Comparison of ENCODE assay signal across 21 cellular contexts in the genomic region with DNA sequence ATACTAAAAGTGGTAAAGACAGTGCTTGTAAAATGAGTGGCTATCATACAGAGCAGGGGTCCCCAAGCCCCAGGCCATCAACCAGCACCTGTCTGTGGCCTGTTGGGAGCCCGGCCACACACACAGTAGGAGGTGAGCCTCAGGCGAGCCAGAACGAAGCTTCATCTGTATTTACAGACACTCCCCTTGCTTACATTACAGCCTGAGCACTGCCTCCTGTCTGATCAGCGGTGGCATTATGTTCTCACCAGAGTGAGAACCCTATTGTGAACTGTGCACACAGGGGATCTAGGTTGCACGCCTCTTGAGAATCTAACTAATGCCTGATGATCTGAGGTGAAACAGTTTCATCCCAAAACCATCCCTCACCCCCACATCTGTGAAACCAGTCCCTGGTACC. TPM values are rescaled to one million over a fixed set of nuclear protein-coding genes. Genes with fewer than 3 reads are reported as not detected.
"Had no signal": no experiment of that assay in that cellular context is flagged by ENCODE, and none has a peak within 500 bp of the region (broad histone marks: within the 10 kb centered on the region; RNA-seq: fewer than 3 reads in every experiment).

No MANE protein-coding gene starts in this region.

- H3K27ac Mint-ChIP-seq: activated CD4-positive, alpha-beta memory T cell treated with anti-CD3 and anti-CD28 coated beads, Interleukin-2, amount 10 ng/mL, durations not matched to agents 7 days and 5 days; activated CD8-positive, alpha-beta memory T cell treated with anti-CD3 and anti-CD28 coated beads, Interleukin-2, amount 10 ng/mL, durations not matched to agents 7 days and 5 days; activated naive CD8-positive, alpha-beta T cell treated with anti-CD3 and anti-CD28 coated beads for 36 hours; dendritic cell treated with granulocyte-macrophage colony-stimulating factor and Interleukin-4, amounts not matched to agents 40 ng/mL and 50 ng/mL, for 4 days; effector memory CD8-positive, alpha-beta T cell had no signal

- DNase-seq: activated CD4-positive, alpha-beta memory T cell treated with anti-CD3 and anti-CD28 coated beads, Interleukin-2, amount 10 ng/mL, durations not matched to agents 7 days and 5 days; activated CD4-positive, alpha-beta T cell treated with anti-CD3 and anti-CD28 coated beads for 48 hours; activated CD4-positive, CD25-positive, alpha-beta regulatory T cell; activated CD8-positive, alpha-beta memory T cell treated with anti-CD3 and anti-CD28 coated beads, Interleukin-2, amount 10 ng/mL, durations not matched to agents 7 days and 5 days; activated naive CD8-positive, alpha-beta T cell treated with anti-CD3 and anti-CD28 coated beads for 36 hours; amniotic stem cell; effector memory CD8-positive, alpha-beta T cell; foreskin keratinocyte; midbrain; nephron progenitor cell; stimulated activated CD4-positive, alpha-beta T cell treated with anti-CD3 and anti-CD28 coated beads, Interleukin-12 subunit alpha, Interleukin-12 subunit beta, amount 100 ng/mL, for 4 hours; stimulated activated CD4-positive, alpha-beta T cell treated with anti-CD3 and anti-CD28 coated beads, Interleukin-1b, Interleukin-23, amount 100 ng/mL, for 48 hours; stimulated activated naive CD8-positive, alpha-beta T cell treated with anti-CD3 and anti-CD28 coated beads, Interleukin-15, Interleukin-2, amounts not matched to agents 100 U/mL and 50 U/mL, for 24 hours; T-helper 9 cell; uterus had no signal

- ATAC-seq: activated CD8-positive, alpha-beta memory T cell treated with anti-CD3 and anti-CD28 coated beads, Interleukin-2, amount 10 ng/mL, durations not matched to agents 7 days and 5 days; effector memory CD8-positive, alpha-beta T cell; foreskin keratinocyte; left lobe of liver; stimulated activated naive CD8-positive, alpha-beta T cell treated with anti-CD3 and anti-CD28 coated beads, Interleukin-15, Interleukin-2, amounts not matched to agents 100 U/mL and 50 U/mL, for 24 hours had no signal

- H3K27me3 ChIP-seq: foreskin keratinocyte, hepatocyte, tibial nerve, uterus had no signal

- FAIRE-seq: keratinocyte had no signal

- H3K27me3 Mint-ChIP-seq: activated CD8-positive, alpha-beta memory T cell treated with anti-CD3 and anti-CD28 coated beads, Interleukin-2, amount 10 ng/mL, durations not matched to agents 7 days and 5 days; dendritic cell treated with granulocyte-macrophage colony-stimulating factor and Interleukin-4, amounts not matched to agents 40 ng/mL and 50 ng/mL, for 4 days had no signal

- H2AFZ ChIP-seq: hepatocyte had no signal

- H3K9me3 ChIP-seq: tibial nerve, uterus had no signal

- H3K4me3 Mint-ChIP-seq: activated CD4-positive, alpha-beta memory T cell treated with anti-CD3 and anti-CD28 coated beads, Interleukin-2, amount 10 ng/mL, durations not matched to agents 7 days and 5 days; activated CD8-positive, alpha-beta memory T cell treated with anti-CD3 and anti-CD28 coated beads, Interleukin-2, amount 10 ng/mL, durations not matched to agents 7 days and 5 days; activated naive CD8-positive, alpha-beta T cell treated with anti-CD3 and anti-CD28 coated beads for 36 hours; dendritic cell treated with granulocyte-macrophage colony-stimulating factor and Interleukin-4, amounts not matched to agents 40 ng/mL and 50 ng/mL, for 4 days; effector memory CD8-positive, alpha-beta T cell; nephron progenitor cell had no signal

- H3K79me2 ChIP-seq: hepatocyte had no signal

- H3K4me1 ChIP-seq: foreskin keratinocyte, tibial nerve, uterus had no signal

- H3K27ac ChIP-seq: foreskin keratinocyte, hepatocyte, tibial nerve, uterus had no signal

- H3K36me3 Mint-ChIP-seq: activated CD8-positive, alpha-beta memory T cell treated with anti-CD3 and anti-CD28 coated beads, Interleukin-2, amount 10 ng/mL, durations not matched to agents 7 days and 5 days; activated naive CD8-positive, alpha-beta T cell treated with anti-CD3 and anti-CD28 coated beads for 36 hours had no signal

- H3K4me1 Mint-ChIP-seq: activated CD4-positive, alpha-beta memory T cell treated with anti-CD3 and anti-CD28 coated beads, Interleukin-2, amount 10 ng/mL, durations not matched to agents 7 days and 5 days; activated CD8-positive, alpha-beta memory T cell treated with anti-CD3 and anti-CD28 coated beads, Interleukin-2, amount 10 ng/mL, durations not matched to agents 7 days and 5 days; activated naive CD8-positive, alpha-beta T cell treated with anti-CD3 and anti-CD28 coated beads for 36 hours; nephron progenitor cell had no signal

- H3K36me3 ChIP-seq: tibial nerve, uterus had no signal

- H3K4me3 ChIP-seq: hepatocyte, lung, tibial nerve, uterus had no signal

- H3K9me3 Mint-ChIP-seq: activated CD4-positive, alpha-beta memory T cell treated with anti-CD3 and anti-CD28 coated beads, Interleukin-2, amount 10 ng/mL, durations not matched to agents 7 days and 5 days; activated naive CD8-positive, alpha-beta T cell treated with anti-CD3 and anti-CD28 coated beads for 36 hours; dendritic cell treated with granulocyte-macrophage colony-stimulating factor and Interleukin-4, amounts not matched to agents 40 ng/mL and 50 ng/mL, for 4 days; effector memory CD8-positive, alpha-beta T cell had no signal

- H3K4me2 ChIP-seq: hepatocyte had no signal

RNA-seq across cellular contexts. Expression of a gene that starts 58.7 kb away (rescaled TPM):
- total RNA-seq: activated CD4-positive, alpha-beta memory T cell treated with anti-CD3 and anti-CD28 coated beads, Interleukin-2, amount 10 ng/mL, durations not matched to agents 7 days and 5 days; activated CD8-positive, alpha-beta memory T cell treated with anti-CD3 and anti-CD28 coated beads, Interleukin-2, amount 10 ng/mL, durations not matched to agents 7 days and 5 days; activated naive CD8-positive, alpha-beta T cell treated with anti-CD3 and anti-CD28 coated beads for 36 hours; foreskin keratinocyte had no signal
- polyA plus RNA-seq: foreskin keratinocyte, keratinocyte had no signal
